In genomic region chr12:78764913-78765312, GRCh38 we compare ENCODE assay signal across 3 cellular contexts.
TF ChIP-seq lines count a peak whose summit lies in the region.

No MANE protein-coding gene starts in this region.

TF ChIP-seq in A549, 52 proteins besides CTCF, POLR2A, EP300 and RAD21:
- TF ChIP-seq MAFK (IDR thresholded peaks at IDR 0.05; ENCODE audit: partially characterized antibody) (peak; percentile 73), NPAS2 (CRISPR knock-in tag; IDR thresholded peaks at IDR 0.05; ENCODE audit: borderline replicate concordance) (no peak), FOXS1 (CRISPR knock-in tag; IDR thresholded peaks at IDR 0.05) (no peak), HOXA7 (CRISPR knock-in tag; IDR thresholded peaks at IDR 0.05) (no peak)
TF ChIP-seq in A549: peak in this region for 1.

TF ChIP-seq in IMR-90, 13 proteins besides CTCF, POLR2A, EP300 and RAD21:
- TF ChIP-seq FOS (IDR thresholded peaks at IDR 0.05; ENCODE audit: low read depth, low read length) (no peak), RCOR1 (IDR thresholded peaks at IDR 0.05; ENCODE audit: insufficient replicate concordance, low read length) (no peak), MXI1 (IDR thresholded peaks at IDR 0.05; ENCODE audit: borderline replicate concordance, low read depth, low read length) (no peak), USF2 (IDR thresholded peaks at IDR 0.05; ENCODE audit: low read depth, low read length) (no peak), RFX5 (IDR thresholded peaks at IDR 0.05; ENCODE audit: low read depth, low read length) (no peak), CEBPB (IDR thresholded peaks at IDR 0.05; ENCODE audit: low read depth, low read length) (no peak), MAFK (IDR thresholded peaks at IDR 0.05; ENCODE audit: low read depth, low read length) (peak; percentile 73), CHD1 (IDR thresholded peaks at IDR 0.05; ENCODE audit: low read depth, low read length) (no peak)
TF ChIP-seq in IMR-90: peak in this region for 1.

TF ChIP-seq in K562, 482 proteins besides CTCF, POLR2A, EP300 and RAD21 (continued from another document):
- no peak for TF ChIP-seq ZNF695 (CRISPR knock-in tag; IDR thresholded peaks at IDR 0.05)
- peak; percentile 34; the same call in 1 of the 2 replicates for TF ChIP-seq MAFF (IDR thresholded peaks at IDR 0.05; ENCODE audit: low read length)
- peak; percentile 68; the same call in 1 of the 2 replicates for TF ChIP-seq ZNF316 (IDR thresholded peaks at IDR 0.05)
- TF ChIP-seq MITF (IDR thresholded peaks at IDR 0.05), result no peak
